ENCODE assay signal across 2 cellular contexts in the genomic region with DNA sequence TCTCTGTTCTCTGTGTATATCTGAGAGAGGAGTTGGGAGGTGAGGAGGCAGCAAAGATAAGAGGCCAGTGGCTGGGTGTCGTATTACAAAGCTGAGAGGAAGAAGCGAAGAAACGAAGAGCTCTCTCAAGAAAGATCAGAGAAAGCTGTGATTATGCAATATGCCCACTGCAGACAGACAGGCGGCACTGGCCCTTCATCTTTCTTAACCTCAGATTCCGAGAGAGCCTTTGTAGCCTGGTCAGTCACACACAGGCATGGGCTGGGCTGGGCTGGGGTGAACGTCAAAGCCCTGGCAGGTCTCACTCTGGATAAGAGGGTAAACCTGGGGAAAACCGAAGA.
TF ChIP-seq lines count a peak whose summit lies in the region.

No MANE protein-coding gene starts in this region.

TF ChIP-seq in GM23338, 12 proteins besides CTCF, POLR2A, EP300 and RAD21:
- TF ChIP-seq, protein P1, sequence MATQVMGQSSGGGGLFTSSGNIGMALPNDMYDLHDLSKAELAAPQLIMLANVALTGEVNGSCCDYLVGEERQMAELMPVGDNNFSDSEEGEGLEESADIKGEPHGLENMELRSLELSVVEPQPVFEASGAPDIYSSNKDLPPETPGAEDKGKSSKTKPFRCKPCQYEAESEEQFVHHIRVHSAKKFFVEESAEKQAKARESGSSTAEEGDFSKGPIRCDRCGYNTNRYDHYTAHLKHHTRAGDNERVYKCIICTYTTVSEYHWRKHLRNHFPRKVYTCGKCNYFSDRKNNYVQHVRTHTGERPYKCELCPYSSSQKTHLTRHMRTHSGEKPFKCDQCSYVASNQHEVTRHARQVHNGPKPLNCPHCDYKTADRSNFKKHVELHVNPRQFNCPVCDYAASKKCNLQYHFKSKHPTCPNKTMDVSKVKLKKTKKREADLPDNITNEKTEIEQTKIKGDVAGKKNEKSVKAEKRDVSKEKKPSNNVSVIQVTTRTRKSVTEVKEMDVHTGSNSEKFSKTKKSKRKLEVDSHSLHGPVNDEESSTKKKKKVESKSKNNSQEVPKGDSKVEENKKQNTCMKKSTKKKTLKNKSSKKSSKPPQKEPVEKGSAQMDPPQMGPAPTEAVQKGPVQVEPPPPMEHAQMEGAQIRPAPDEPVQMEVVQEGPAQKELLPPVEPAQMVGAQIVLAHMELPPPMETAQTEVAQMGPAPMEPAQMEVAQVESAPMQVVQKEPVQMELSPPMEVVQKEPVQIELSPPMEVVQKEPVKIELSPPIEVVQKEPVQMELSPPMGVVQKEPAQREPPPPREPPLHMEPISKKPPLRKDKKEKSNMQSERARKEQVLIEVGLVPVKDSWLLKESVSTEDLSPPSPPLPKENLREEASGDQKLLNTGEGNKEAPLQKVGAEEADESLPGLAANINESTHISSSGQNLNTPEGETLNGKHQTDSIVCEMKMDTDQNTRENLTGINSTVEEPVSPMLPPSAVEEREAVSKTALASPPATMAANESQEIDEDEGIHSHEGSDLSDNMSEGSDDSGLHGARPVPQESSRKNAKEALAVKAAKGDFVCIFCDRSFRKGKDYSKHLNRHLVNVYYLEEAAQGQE (IDR thresholded peaks at IDR 0.05; ENCODE audit: unreplicated experiment): no peak
- TF ChIP-seq, protein P2, sequence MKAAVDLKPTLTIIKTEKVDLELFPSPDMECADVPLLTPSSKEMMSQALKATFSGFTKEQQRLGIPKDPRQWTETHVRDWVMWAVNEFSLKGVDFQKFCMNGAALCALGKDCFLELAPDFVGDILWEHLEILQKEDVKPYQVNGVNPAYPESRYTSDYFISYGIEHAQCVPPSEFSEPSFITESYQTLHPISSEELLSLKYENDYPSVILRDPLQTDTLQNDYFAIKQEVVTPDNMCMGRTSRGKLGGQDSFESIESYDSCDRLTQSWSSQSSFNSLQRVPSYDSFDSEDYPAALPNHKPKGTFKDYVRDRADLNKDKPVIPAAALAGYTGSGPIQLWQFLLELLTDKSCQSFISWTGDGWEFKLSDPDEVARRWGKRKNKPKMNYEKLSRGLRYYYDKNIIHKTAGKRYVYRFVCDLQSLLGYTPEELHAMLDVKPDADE (IDR thresholded peaks at IDR 0.05): no peak
- TF ChIP-seq ZNF114 (CRISPR knock-in tag; IDR thresholded peaks at IDR 0.05): no peak

TF ChIP-seq in K562, 482 proteins besides CTCF, POLR2A, EP300 and RAD21 (continued from another document and continues in another):
- TF ChIP-seq, protein P3, sequence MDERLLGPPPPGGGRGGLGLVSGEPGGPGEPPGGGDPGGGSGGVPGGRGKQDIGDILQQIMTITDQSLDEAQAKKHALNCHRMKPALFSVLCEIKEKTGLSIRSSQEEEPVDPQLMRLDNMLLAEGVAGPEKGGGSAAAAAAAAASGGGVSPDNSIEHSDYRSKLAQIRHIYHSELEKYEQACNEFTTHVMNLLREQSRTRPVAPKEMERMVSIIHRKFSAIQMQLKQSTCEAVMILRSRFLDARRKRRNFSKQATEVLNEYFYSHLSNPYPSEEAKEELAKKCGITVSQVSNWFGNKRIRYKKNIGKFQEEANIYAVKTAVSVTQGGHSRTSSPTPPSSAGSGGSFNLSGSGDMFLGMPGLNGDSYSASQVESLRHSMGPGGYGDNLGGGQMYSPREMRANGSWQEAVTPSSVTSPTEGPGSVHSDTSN (CRISPR knock-in tag; IDR thresholded peaks at IDR 0.05; ENCODE audit: low read depth): no peak
- TF ChIP-seq, protein P3 (tag; conservative IDR thresholded peaks at IDR 0.05; ENCODE audit: low read depth): 0 out of 2 replicates have a peak, but pooled peaks have one; percentile 21
- no peak for TF ChIP-seq ZNF24 (IDR thresholded peaks at IDR 0.05)
- no peak for TF ChIP-seq ZNF584 (CRISPR knock-in tag; IDR thresholded peaks at IDR 0.05; ENCODE audit: low read depth)
- TF ChIP-seq, protein P4, sequence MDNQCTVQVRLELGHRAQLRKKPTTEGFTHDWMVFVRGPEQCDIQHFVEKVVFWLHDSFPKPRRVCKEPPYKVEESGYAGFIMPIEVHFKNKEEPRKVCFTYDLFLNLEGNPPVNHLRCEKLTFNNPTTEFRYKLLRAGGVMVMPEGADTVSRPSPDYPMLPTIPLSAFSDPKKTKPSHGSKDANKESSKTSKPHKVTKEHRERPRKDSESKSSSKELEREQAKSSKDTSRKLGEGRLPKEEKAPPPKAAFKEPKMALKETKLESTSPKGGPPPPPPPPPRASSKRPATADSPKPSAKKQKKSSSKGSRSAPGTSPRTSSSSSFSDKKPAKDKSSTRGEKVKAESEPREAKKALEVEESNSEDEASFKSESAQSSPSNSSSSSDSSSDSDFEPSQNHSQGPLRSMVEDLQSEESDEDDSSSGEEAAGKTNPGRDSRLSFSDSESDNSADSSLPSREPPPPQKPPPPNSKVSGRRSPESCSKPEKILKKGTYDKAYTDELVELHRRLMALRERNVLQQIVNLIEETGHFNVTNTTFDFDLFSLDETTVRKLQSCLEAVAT (IDR thresholded peaks at IDR 0.05): no peak
- no peak for TF ChIP-seq BACH1 (tag; IDR thresholded peaks at IDR 0.05)
- TF ChIP-seq SIX5 (IDR thresholded peaks at IDR 0.05; ENCODE audit: borderline replicate concordance in 1 of 2, insufficient read depth in 1 of 2, low read depth in 1 of 2, low read length in 2 of 2): 0 out of 4 replicates have a peak, but pooled peaks of 1 of the 2 experiments have one; percentile 19
- peak; percentile 56; the same call in 1 of the 2 replicates for TF ChIP-seq DPF2 (IDR thresholded peaks at IDR 0.05)
- TF ChIP-seq, protein P5, sequence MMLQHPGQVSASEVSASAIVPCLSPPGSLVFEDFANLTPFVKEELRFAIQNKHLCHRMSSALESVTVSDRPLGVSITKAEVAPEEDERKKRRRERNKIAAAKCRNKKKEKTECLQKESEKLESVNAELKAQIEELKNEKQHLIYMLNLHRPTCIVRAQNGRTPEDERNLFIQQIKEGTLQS (IDR thresholded peaks at IDR 0.05): peak; percentile 54
- TF ChIP-seq, protein P5 (CRISPR knock-in tag; conservative IDR thresholded peaks at IDR 0.05): no peak
- TF ChIP-seq CEBPG (CRISPR knock-in tag; IDR thresholded peaks at IDR 0.05): peak; percentile 65
- peak; percentile 89 to 91 for TF ChIP-seq CEBPG (tag; conservative IDR thresholded peaks at IDR 0.05 in 1 of 2, IDR thresholded peaks at IDR 0.05 in 1 of 2)
- TF ChIP-seq RFX5 (IDR thresholded peaks at IDR 0.05; ENCODE audit: low read depth, low read length): no peak
- TF ChIP-seq GABPA (tag; conservative IDR thresholded peaks at IDR 0.05; ENCODE audit: low read depth): no peak
- TF ChIP-seq ZNF79 (CRISPR knock-in tag; IDR thresholded peaks at IDR 0.05; ENCODE audit: low read depth): no peak
- no peak for TF ChIP-seq SNRNP70 (optimal IDR thresholded peaks at IDR 0.05; ENCODE audit: low read depth, low read length)
- TF ChIP-seq TAF9B (IDR thresholded peaks at IDR 0.05; ENCODE audit: partially characterized antibody): no peak
- peak; percentile 31 for TF ChIP-seq ZFP36 (IDR thresholded peaks at IDR 0.05; ENCODE audit: low read depth, low read length, partially characterized antibody)
- TF ChIP-seq, protein P6, sequence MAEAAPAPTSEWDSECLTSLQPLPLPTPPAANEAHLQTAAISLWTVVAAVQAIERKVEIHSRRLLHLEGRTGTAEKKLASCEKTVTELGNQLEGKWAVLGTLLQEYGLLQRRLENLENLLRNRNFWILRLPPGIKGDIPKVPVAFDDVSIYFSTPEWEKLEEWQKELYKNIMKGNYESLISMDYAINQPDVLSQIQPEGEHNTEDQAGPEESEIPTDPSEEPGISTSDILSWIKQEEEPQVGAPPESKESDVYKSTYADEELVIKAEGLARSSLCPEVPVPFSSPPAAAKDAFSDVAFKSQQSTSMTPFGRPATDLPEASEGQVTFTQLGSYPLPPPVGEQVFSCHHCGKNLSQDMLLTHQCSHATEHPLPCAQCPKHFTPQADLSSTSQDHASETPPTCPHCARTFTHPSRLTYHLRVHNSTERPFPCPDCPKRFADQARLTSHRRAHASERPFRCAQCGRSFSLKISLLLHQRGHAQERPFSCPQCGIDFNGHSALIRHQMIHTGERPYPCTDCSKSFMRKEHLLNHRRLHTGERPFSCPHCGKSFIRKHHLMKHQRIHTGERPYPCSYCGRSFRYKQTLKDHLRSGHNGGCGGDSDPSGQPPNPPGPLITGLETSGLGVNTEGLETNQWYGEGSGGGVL (CRISPR knock-in tag; IDR thresholded peaks at IDR 0.05): no peak
- TF ChIP-seq, protein P7, sequence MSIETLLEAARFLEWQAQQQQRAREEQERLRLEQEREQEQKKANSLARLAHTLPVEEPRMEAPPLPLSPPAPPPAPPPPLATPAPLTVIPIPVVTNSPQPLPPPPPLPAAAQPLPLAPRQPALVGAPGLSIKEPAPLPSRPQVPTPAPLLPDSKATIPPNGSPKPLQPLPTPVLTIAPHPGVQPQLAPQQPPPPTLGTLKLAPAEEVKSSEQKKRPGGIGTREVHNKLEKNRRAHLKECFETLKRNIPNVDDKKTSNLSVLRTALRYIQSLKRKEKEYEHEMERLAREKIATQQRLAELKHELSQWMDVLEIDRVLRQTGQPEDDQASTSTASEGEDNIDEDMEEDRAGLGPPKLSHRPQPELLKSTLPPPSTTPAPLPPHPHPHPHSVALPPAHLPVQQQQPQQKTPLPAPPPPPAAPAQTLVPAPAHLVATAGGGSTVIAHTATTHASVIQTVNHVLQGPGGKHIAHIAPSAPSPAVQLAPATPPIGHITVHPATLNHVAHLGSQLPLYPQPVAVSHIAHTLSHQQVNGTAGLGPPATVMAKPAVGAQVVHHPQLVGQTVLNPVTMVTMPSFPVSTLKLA (conservative IDR thresholded peaks at IDR 0.05): no peak
- TF ChIP-seq, protein P8, sequence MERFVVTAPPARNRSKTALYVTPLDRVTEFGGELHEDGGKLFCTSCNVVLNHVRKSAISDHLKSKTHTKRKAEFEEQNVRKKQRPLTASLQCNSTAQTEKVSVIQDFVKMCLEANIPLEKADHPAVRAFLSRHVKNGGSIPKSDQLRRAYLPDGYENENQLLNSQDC (CRISPR knock-in tag; IDR thresholded peaks at IDR 0.05): no peak
- no peak for TF ChIP-seq BCOR (IDR thresholded peaks at IDR 0.05)
- no peak for TF ChIP-seq ZNF121 (CRISPR knock-in tag; conservative IDR thresholded peaks at IDR 0.05)
- TF ChIP-seq TEAD4 (IDR thresholded peaks at IDR 0.05; ENCODE audit: low read length): no peak
- TF ChIP-seq TEAD4 (CRISPR knock-in tag; IDR thresholded peaks at IDR 0.05; ENCODE audit: borderline replicate concordance): no peak
- TF ChIP-seq TFAM (CRISPR knock-in tag; conservative IDR thresholded peaks at IDR 0.05): no peak
- no peak for TF ChIP-seq RUNX1 (IDR thresholded peaks at IDR 0.05; ENCODE audit: low read depth)
- no peak for TF ChIP-seq BRF1 (IDR thresholded peaks at IDR 0.05; ENCODE audit: borderline replicate concordance, extremely low read depth, insufficient read length)
- peak; percentile 98 for TF ChIP-seq CEBPB (tag; IDR thresholded peaks at IDR 0.05)
- no peak for TF ChIP-seq FOXP1 (CRISPR knock-in tag; IDR thresholded peaks at IDR 0.05)
- TF ChIP-seq, protein P9, sequence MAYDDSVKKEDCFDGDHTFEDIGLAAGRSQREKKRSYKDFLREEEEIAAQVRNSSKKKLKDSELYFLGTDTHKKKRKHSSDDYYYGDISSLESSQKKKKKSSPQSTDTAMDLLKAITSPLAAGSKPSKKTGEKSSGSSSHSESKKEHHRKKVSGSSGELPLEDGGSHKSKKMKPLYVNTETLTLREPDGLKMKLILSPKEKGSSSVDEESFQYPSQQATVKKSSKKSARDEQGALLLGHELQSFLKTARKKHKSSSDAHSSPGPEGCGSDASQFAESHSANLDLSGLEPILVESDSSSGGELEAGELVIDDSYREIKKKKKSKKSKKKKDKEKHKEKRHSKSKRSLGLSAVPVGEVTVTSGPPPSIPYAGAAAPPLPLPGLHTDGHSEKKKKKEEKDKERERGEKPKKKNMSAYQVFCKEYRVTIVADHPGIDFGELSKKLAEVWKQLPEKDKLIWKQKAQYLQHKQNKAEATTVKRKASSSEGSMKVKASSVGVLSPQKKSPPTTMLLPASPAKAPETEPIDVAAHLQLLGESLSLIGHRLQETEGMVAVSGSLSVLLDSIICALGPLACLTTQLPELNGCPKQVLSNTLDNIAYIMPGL (CRISPR knock-in tag; IDR thresholded peaks at IDR 0.05): no peak
- no peak for TF ChIP-seq SMARCA5 (IDR thresholded peaks at IDR 0.05)
- peak; percentile 25; the same call in 1 of the 2 replicates for TF ChIP-seq CBFA2T3 (IDR thresholded peaks at IDR 0.05)
- TF ChIP-seq RBM17 (IDR thresholded peaks at IDR 0.05; ENCODE audit: borderline replicate concordance, low read depth, low read length): no peak
- TF ChIP-seq, protein P10, sequence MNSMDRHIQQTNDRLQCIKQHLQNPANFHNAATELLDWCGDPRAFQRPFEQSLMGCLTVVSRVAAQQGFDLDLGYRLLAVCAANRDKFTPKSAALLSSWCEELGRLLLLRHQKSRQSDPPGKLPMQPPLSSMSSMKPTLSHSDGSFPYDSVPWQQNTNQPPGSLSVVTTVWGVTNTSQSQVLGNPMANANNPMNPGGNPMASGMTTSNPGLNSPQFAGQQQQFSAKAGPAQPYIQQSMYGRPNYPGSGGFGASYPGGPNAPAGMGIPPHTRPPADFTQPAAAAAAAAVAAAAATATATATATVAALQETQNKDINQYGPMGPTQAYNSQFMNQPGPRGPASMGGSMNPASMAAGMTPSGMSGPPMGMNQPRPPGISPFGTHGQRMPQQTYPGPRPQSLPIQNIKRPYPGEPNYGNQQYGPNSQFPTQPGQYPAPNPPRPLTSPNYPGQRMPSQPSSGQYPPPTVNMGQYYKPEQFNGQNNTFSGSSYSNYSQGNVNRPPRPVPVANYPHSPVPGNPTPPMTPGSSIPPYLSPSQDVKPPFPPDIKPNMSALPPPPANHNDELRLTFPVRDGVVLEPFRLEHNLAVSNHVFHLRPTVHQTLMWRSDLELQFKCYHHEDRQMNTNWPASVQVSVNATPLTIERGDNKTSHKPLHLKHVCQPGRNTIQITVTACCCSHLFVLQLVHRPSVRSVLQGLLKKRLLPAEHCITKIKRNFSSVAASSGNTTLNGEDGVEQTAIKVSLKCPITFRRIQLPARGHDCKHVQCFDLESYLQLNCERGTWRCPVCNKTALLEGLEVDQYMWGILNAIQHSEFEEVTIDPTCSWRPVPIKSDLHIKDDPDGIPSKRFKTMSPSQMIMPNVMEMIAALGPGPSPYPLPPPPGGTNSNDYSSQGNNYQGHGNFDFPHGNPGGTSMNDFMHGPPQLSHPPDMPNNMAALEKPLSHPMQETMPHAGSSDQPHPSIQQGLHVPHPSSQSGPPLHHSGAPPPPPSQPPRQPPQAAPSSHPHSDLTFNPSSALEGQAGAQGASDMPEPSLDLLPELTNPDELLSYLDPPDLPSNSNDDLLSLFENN (IDR thresholded peaks at IDR 0.05; ENCODE audit: low read depth in 2 of 2, low read length in 2 of 2): no peak
- TF ChIP-seq CCAR2 (IDR thresholded peaks at IDR 0.05; ENCODE audit: low read depth, low read length): no peak
